In genomic region chr19:36528194-36528920, GRCh38 we compare ENCODE assay signal across 1 cellular context.
TF ChIP-seq lines count a peak whose summit lies in the region.

ZNF260 (minus strand) TSS chr19:36528271; CDS start chr19:36515238, 13,033 bp downstream.

TF ChIP-seq in HepG2, 621 proteins besides CTCF, POLR2A, EP300 and RAD21 (continued from another document and continues in another):
- peak; percentile 41; the same call in 1 of the 2 replicates for TF ChIP-seq PPARG (CRISPR knock-in tag; conservative IDR thresholded peaks at IDR 0.05)
- TF ChIP-seq ZNF18 (CRISPR knock-in tag; IDR thresholded peaks at IDR 0.05; ENCODE audit: insufficient replicate concordance), result no peak
- TF ChIP-seq AKNA (CRISPR knock-in tag; IDR thresholded peaks at IDR 0.05; ENCODE audit: borderline replicate concordance), result no peak
- TF ChIP-seq ZBTB40 (IDR thresholded peaks at IDR 0.05), result no peak
- TF ChIP-seq ZBTB40 (CRISPR knock-in tag; IDR thresholded peaks at IDR 0.05), result peak; percentile 49; the same call in 1 of the 2 replicates
- 0 out of 2 replicates have a peak, but pooled peaks have one; percentile 71 for TF ChIP-seq ESRRA (CRISPR knock-in tag; IDR thresholded peaks at IDR 0.05; ENCODE audit: low read depth)
- TF ChIP-seq ZBTB44 (CRISPR knock-in tag; IDR thresholded peaks at IDR 0.05), result no peak
- peak; percentile 81; the same call in 1 of the 2 replicates for TF ChIP-seq GLI4 (CRISPR knock-in tag; IDR thresholded peaks at IDR 0.05; ENCODE audit: borderline replicate concordance)
- TF ChIP-seq STAT5B (CRISPR knock-in tag; IDR thresholded peaks at IDR 0.05), result peak; percentile 45; the same call in 1 of the 2 replicates
- TF ChIP-seq ZFP36L2 (CRISPR knock-in tag; IDR thresholded peaks at IDR 0.05), result no peak
- peak; percentile 86; the same call in 1 of the 2 replicates for TF ChIP-seq SIN3A (IDR thresholded peaks at IDR 0.05; ENCODE audit: borderline replicate concordance, low read depth, low read length)
- TF ChIP-seq ZNF207 (IDR thresholded peaks at IDR 0.05; ENCODE audit: borderline replicate concordance), result no peak
- peak; percentile 85 for TF ChIP-seq GATAD1 (CRISPR knock-in tag; IDR thresholded peaks at IDR 0.05)
- no peak for TF ChIP-seq SOX5 (CRISPR knock-in tag; IDR thresholded peaks at IDR 0.05; ENCODE audit: borderline replicate concordance)
- TF ChIP-seq PHF20 (CRISPR knock-in tag; IDR thresholded peaks at IDR 0.05), result peak; percentile 63
- no peak for TF ChIP-seq KDM3A (CRISPR knock-in tag; IDR thresholded peaks at IDR 0.05; ENCODE audit: low read depth)
- peak; percentile 55 for TF ChIP-seq TARDBP (CRISPR knock-in tag; IDR thresholded peaks at IDR 0.05)
- peak; percentile 92 for TF ChIP-seq BHLHE40 (IDR thresholded peaks at IDR 0.05; ENCODE audit: low read length)
- TF ChIP-seq MLX (CRISPR knock-in tag; IDR thresholded peaks at IDR 0.05), result peak; percentile 27; the same call in 1 of the 2 replicates
- TF ChIP-seq UBTF (CRISPR knock-in tag; IDR thresholded peaks at IDR 0.05), result peak; percentile 43; the same call in 1 of the 2 replicates
- TF ChIP-seq PBX2 (CRISPR knock-in tag; IDR thresholded peaks at IDR 0.05), result no peak
- TF ChIP-seq ZNF749 (CRISPR knock-in tag; IDR thresholded peaks at IDR 0.05; ENCODE audit: borderline replicate concordance), result peak; percentile 33; the same call in 1 of the 2 replicates
- peak; percentile 73; the same call in 1 of the 2 replicates for TF ChIP-seq ZNF724P (CRISPR knock-in tag; IDR thresholded peaks at IDR 0.05; ENCODE audit: borderline replicate concordance)
- TF ChIP-seq EHMT2 (IDR thresholded peaks at IDR 0.05; ENCODE audit: borderline replicate concordance, low read depth, low read length), result no peak
- peak; percentile 11; the same call in 1 of the 2 replicates for TF ChIP-seq TFAP4 (IDR thresholded peaks at IDR 0.05; ENCODE audit: borderline replicate concordance, low read depth)
- peak; percentile 63; the same call in 1 of the 2 replicates for TF ChIP-seq MEF2D (CRISPR knock-in tag; IDR thresholded peaks at IDR 0.05)
- TF ChIP-seq ZNF557 (CRISPR knock-in tag; IDR thresholded peaks at IDR 0.05), result peak; percentile 9; the same call in 1 of the 2 replicates
- no peak for TF ChIP-seq LCORL (IDR thresholded peaks at IDR 0.05)
- TF ChIP-seq LCORL (CRISPR knock-in tag; IDR thresholded peaks at IDR 0.05), result peak; percentile 27; the same call in 1 of the 2 replicates
- 0 out of 2 replicates have a peak, but pooled peaks have one; percentile 44 for TF ChIP-seq ZNF264 (CRISPR knock-in tag; IDR thresholded peaks at IDR 0.05)
- TF ChIP-seq ZNF160 (CRISPR knock-in tag; IDR thresholded peaks at IDR 0.05), result peak; percentile 51; the same call in 1 of the 2 replicates
- TF ChIP-seq ZSCAN9 (CRISPR knock-in tag; IDR thresholded peaks at IDR 0.05; ENCODE audit: borderline replicate concordance), result no peak
